Comparison of ENCODE assay signal across 9 cellular contexts in genomic region chr10:31836569-31837406, GRCh38.
A peak's percentile ranks its signal among the peaks of the same experiment; 100 is the strongest.
DNase-seq lines count a peak whose midpoint lies in the region; ATAC-seq, FAIRE-seq and TF ChIP-seq lines count a peak whose summit lies in the region.
"Had no signal": no experiment of that assay in that cellular context is flagged by ENCODE, and none has a peak within 500 bp of the region (broad histone marks: within the 10 kb centered on the region; RNA-seq: fewer than 3 reads in every experiment).

No MANE protein-coding gene starts in this region.

- H3K9me3 ChIP-seq in adipocyte (ENCODE audit: control insufficient read depth, low read length) (no peaks in the 10 kb centered on the region), keratinocyte (ENCODE audit: control insufficient read depth, low read depth, low read length) (no peaks in the 10 kb centered on the region)

- no peaks in the 10 kb centered on the region for H3K79me2 ChIP-seq in keratinocyte (ENCODE audit: control insufficient read depth, insufficient read depth, low read length)

- H3K4me3 Mint-ChIP-seq in activated CD4-positive, alpha-beta T cell treated with anti-CD3 and anti-CD28 coated beads, Interleukin-2, amount 10 ng/mL, durations not matched to agents 7 days and 5 days = no peak overlapping the region
- H3K4me3 Mint-ChIP-seq: activated naive CD4-positive, alpha-beta T cell treated with anti-CD3 and anti-CD28 coated beads, Interleukin-2, amount 50 U/mL, for 24 hours had no signal

- no peak overlapping the region for H3K27ac ChIP-seq in keratinocyte (ENCODE audit: control insufficient read depth, insufficient read depth, low read length)

- H3K4me3 ChIP-seq in adipocyte (ENCODE audit: low read length) (no peak overlapping the region), keratinocyte (ENCODE audit: control insufficient read depth in 2 of 3, extremely low read depth in 1 of 3, insufficient read depth in 2 of 3, low read depth in 1 of 3, low read length in 3 of 3) (no peak overlapping the region)

- H3K27me3 ChIP-seq in adipocyte (replicated peaks; ENCODE audit: control insufficient read depth, insufficient read depth, low read length) = no peaks in the 10 kb centered on the region
- H3K27me3 ChIP-seq in keratinocyte (ENCODE audit: control insufficient read depth, extremely low read depth, insufficient read depth, low read length) = no peaks in the 10 kb centered on the region

- ATAC-seq in GM19035 (IDR thresholded peaks at IDR 0.05; ENCODE audit: unreplicated experiment) (no peak), GM19467 (IDR thresholded peaks at IDR 0.05; ENCODE audit: unreplicated experiment) (no peak)

- CTCF ChIA-PET in activated CD4-positive, alpha-beta T cell treated with anti-CD3 and anti-CD28 coated beads, Interleukin-2, amount 10 ng/mL, durations not matched to agents 7 days and 5 days (lab: Charles Lee) = interaction anchor here (1.5 kb wide), 1 partner anchor 35 kb away, joined by 3 read pairs; no protein-coding TSS in a partner anchor

- peak; percentile 10 for DNase-seq in activated CD4-positive, alpha-beta T cell treated with anti-CD3 and anti-CD28 coated beads, Interleukin-2, amount 10 ng/mL, durations not matched to agents 7 days and 5 days
- no peak for DNase-seq in activated CD4-positive, alpha-beta T cell treated with anti-CD3 and anti-CD28 coated beads, Interleukin-2, amount 50 U/mL, for 4 hours
- peak; percentile 36 for DNase-seq in HuH-7 (ENCODE audit: low spot score)
- DNase-seq in adipocyte (ENCODE audit: low read depth) = peak; percentile 53
- no peak for DNase-seq in keratinocyte (ENCODE audit: low read depth, low spot score)
- DNase-seq in NCI-H2107 treated with DMSO at 0.1 percent for 48 hours (lab: John Stamatoyannopoulos, UW; ENCODE audit: unreplicated experiment) = no peak

- no peaks in the 10 kb centered on the region for H3K27me3 Mint-ChIP-seq in activated CD4-positive, alpha-beta T cell treated with anti-CD3 and anti-CD28 coated beads, Interleukin-2, amount 10 ng/mL, durations not matched to agents 7 days and 5 days
- H3K27me3 Mint-ChIP-seq: activated naive CD4-positive, alpha-beta T cell treated with anti-CD3 and anti-CD28 coated beads, Interleukin-2, amount 50 U/mL, for 24 hours had no signal

- dilution Hi-C loops in keratinocyte (cut with MboI; ENCODE audit: extremely low pct_ligation_motif_present, low sequenced_read_pairs) = no loop called here

- no peak overlapping the region for H3K27ac Mint-ChIP-seq in activated CD4-positive, alpha-beta T cell treated with anti-CD3 and anti-CD28 coated beads, Interleukin-2, amount 10 ng/mL, durations not matched to agents 7 days and 5 days
- H3K27ac Mint-ChIP-seq: activated naive CD4-positive, alpha-beta T cell treated with anti-CD3 and anti-CD28 coated beads, Interleukin-2, amount 50 U/mL, for 24 hours had no signal

- no peak overlapping the region for H2AFZ ChIP-seq in keratinocyte (ENCODE audit: control insufficient read depth, low read length)

- no peak for FAIRE-seq in keratinocyte (lab: Jason Lieb, UNC)

- no peaks in the 10 kb centered on the region for H3K36me3 Mint-ChIP-seq in activated CD4-positive, alpha-beta T cell treated with anti-CD3 and anti-CD28 coated beads, Interleukin-2, amount 10 ng/mL, durations not matched to agents 7 days and 5 days (ENCODE audit: low read depth)

- H3K9ac ChIP-seq in adipocyte (ENCODE audit: low read length) (no peak overlapping the region), keratinocyte (ENCODE audit: control insufficient read depth, extremely low read depth, insufficient read depth, low read length) (no peak overlapping the region)

- TF ChIP-seq CTCF in keratinocyte (optimal IDR thresholded peaks at IDR 0.05 in 1 of 3, IDR thresholded peaks at IDR 0.05 in 1 of 3, conservative IDR thresholded peaks at IDR 0.05 in 1 of 3; ENCODE audit: extremely low read depth in 1 of 3, insufficient read depth in 2 of 3, low read length in 3 of 3) = peak; percentile 60 to 72 (median 62)

- H3K9me1 ChIP-seq in keratinocyte (ENCODE audit: control insufficient read depth, extremely low read depth, insufficient read depth, low read length) = no peaks in the 10 kb centered on the region

- peaks cover 3% of the 10 kb centered on the region for H3K36me3 ChIP-seq in adipocyte (ENCODE audit: control insufficient read depth, insufficient read depth, low read length, severe bottlenecking)
- peaks cover 0 to 2% of the 10 kb centered on the region in 2 experiments for H3K36me3 ChIP-seq in keratinocyte (ENCODE audit: control insufficient read depth in 2 of 2, extremely low read depth in 1 of 2, insufficient read depth in 2 of 2, low read length in 2 of 2)

- no peak overlapping the region for H3K4me2 ChIP-seq in keratinocyte (ENCODE audit: control insufficient read depth, extremely low read depth, insufficient read depth, low read depth, low read length)

- no peaks in the 10 kb centered on the region for H4K20me1 ChIP-seq in keratinocyte (ENCODE audit: control insufficient read depth, extremely low read depth, insufficient read depth, low read length)

- no peaks in the 10 kb centered on the region for H3K9me3 Mint-ChIP-seq in activated CD4-positive, alpha-beta T cell treated with anti-CD3 and anti-CD28 coated beads, Interleukin-2, amount 10 ng/mL, durations not matched to agents 7 days and 5 days
- H3K9me3 Mint-ChIP-seq: activated naive CD4-positive, alpha-beta T cell treated with anti-CD3 and anti-CD28 coated beads, Interleukin-2, amount 50 U/mL, for 24 hours had no signal

- POLR2A ChIA-PET in activated CD4-positive, alpha-beta T cell treated with anti-CD3 and anti-CD28 coated beads, Interleukin-2, amount 10 ng/mL, durations not matched to agents 7 days and 5 days (lab: Charles Lee) = no interaction called here

- H3K4me1 Mint-ChIP-seq in activated CD4-positive, alpha-beta T cell treated with anti-CD3 and anti-CD28 coated beads, Interleukin-2, amount 10 ng/mL, durations not matched to agents 7 days and 5 days = peaks cover 5% of the 10 kb centered on the region

- H3K4me1 ChIP-seq in adipocyte (ENCODE audit: control insufficient read depth, insufficient read depth, low read length) = peaks cover 5% of the 10 kb centered on the region
- H3K4me1 ChIP-seq in keratinocyte (ENCODE audit: control insufficient read depth, extremely low read depth, insufficient read depth, low read length) = no peaks in the 10 kb centered on the region

Comparison
In these comparisons a context has a peak if more than half of its experiments do, and no peak if none do; other contexts are left out.
1. DNase-seq: peak in activated CD4-positive, alpha-beta T cell treated with anti-CD3 and anti-CD28 coated beads, Interleukin-2, amount 10 ng/mL, durations not matched to agents 7 days and 5 days (single experiment), HuH-7 (single experiment) and adipocyte (single experiment); none in activated CD4-positive, alpha-beta T cell treated with anti-CD3 and anti-CD28 coated beads, Interleukin-2, amount 50 U/mL, for 4 hours (0 of 2), keratinocyte (single experiment) and NCI-H2107 treated with DMSO at 0.1 percent for 48 hours (single experiment).